In the genomic region with DNA sequence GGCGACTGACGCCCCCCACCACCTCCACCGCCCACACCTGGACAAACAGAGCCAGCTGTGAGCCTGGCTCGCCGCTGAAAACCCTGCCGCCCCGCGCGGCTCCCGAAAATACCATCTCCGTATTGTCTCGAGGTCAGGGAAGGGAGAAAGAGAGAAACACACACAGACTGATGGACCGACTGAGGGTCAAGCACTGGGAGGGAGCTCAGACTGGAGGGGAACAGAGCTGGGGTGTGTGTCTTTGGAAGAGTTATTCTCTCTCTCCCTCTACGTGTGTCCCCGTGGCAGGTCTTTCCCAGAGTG, we compare ENCODE assay signal across 10 cellular contexts. TPM values are rescaled to one million over a fixed set of nuclear protein-coding genes. Genes with fewer than 3 reads are reported as not detected.
DNase-seq lines count a peak whose midpoint lies in the region; ATAC-seq and TF ChIP-seq lines count a peak whose summit lies in the region.
"Had no signal": no experiment of that assay in that cellular context is flagged by ENCODE, and none has a peak within 500 bp of the region (broad histone marks: within the 10 kb centered on the region; RNA-seq: fewer than 3 reads in every experiment).

No MANE protein-coding gene starts in this region.

- POLR2A ChIA-PET in AG04449 (lab: Yijun Ruan, JAX), result no interaction called here
- POLR2A ChIA-PET in PC-3 (lab: Charles Lee; ENCODE audit: unreplicated experiment), result no interaction called here

- peaks cover 8% of the 10 kb centered on the region for H3K36me3 Mint-ChIP-seq in activated T-helper 1 cell treated with anti-CD3 and anti-CD28 coated beads, Interleukin-12 subunit alpha, Interleukin-12 subunit beta, Interleukin-2, Interleukin-4 antibody, amounts not matched to agents 30 ng/mL and 10 ng/mL and 1 ng/mL, durations not matched to agents 14 hours and 24 hours and 36 hours (ENCODE audit: low read depth)
- H3K36me3 Mint-ChIP-seq in activated T-helper 2 cell treated with anti-CD3 and anti-CD28 coated beads, Interferon-gamma antibody, Interleukin-2, Interleukin-4, amounts not matched to agents 10 μg/mL and 5 μg/mL and 100 μg/mL, durations not matched to agents 14 hours and 24 hours and 36 hours (ENCODE audit: low read depth), result peaks cover 6% of the 10 kb centered on the region

- H3K9me2 ChIP-seq in PC-3 (replicated peaks; ENCODE audit: low read length), result no peaks in the 10 kb centered on the region

- H3K27ac ChIP-seq in iPS-20b (ENCODE audit: low read length) (no peak overlapping the region), PC-3 (ENCODE audit: low read length) (no peak overlapping the region)

- H3K9me3 Mint-ChIP-seq in activated T-helper 1 cell treated with anti-CD3 and anti-CD28 coated beads, Interleukin-12 subunit alpha, Interleukin-12 subunit beta, Interleukin-2, Interleukin-4 antibody, amounts not matched to agents 30 ng/mL and 10 ng/mL and 1 ng/mL, durations not matched to agents 14 hours and 24 hours and 36 hours, result no peaks in the 10 kb centered on the region
- H3K9me3 Mint-ChIP-seq in activated T-helper 2 cell treated with anti-CD3 and anti-CD28 coated beads, Interferon-gamma antibody, Interleukin-2, Interleukin-4, amounts not matched to agents 10 μg/mL and 5 μg/mL and 100 μg/mL, durations not matched to agents 14 hours and 24 hours and 36 hours, result no peaks in the 10 kb centered on the region

- TF ChIP-seq CTCF in AG04449 (IDR thresholded peaks at IDR 0.05; ENCODE audit: insufficient read depth, low read length, missing control alignments) (no peak), GM10266 (IDR thresholded peaks at IDR 0.05; ENCODE audit: control insufficient read depth, insufficient read depth, low read depth, missing control alignments) (no peak), PC-3 (conservative IDR thresholded peaks at IDR 0.05; ENCODE audit: low read depth, low read length) (no peak)

- H3K4me1 Mint-ChIP-seq in activated T-helper 1 cell treated with anti-CD3 and anti-CD28 coated beads, Interleukin-12 subunit alpha, Interleukin-12 subunit beta, Interleukin-2, Interleukin-4 antibody, amounts not matched to agents 30 ng/mL and 10 ng/mL and 1 ng/mL, durations not matched to agents 14 hours and 24 hours and 36 hours (ENCODE audit: low read depth), result peaks cover 65% of the 10 kb centered on the region
- H3K4me1 Mint-ChIP-seq in activated T-helper 2 cell treated with anti-CD3 and anti-CD28 coated beads, Interferon-gamma antibody, Interleukin-2, Interleukin-4, amounts not matched to agents 10 μg/mL and 5 μg/mL and 100 μg/mL, durations not matched to agents 14 hours and 24 hours and 36 hours (ENCODE audit: low read depth), result peaks cover 42% of the 10 kb centered on the region

- peaks cover 80% of the 10 kb centered on the region for H3K27me3 Mint-ChIP-seq in activated T-helper 1 cell treated with anti-CD3 and anti-CD28 coated beads, Interleukin-12 subunit alpha, Interleukin-12 subunit beta, Interleukin-2, Interleukin-4 antibody, amounts not matched to agents 30 ng/mL and 10 ng/mL and 1 ng/mL, durations not matched to agents 14 hours and 24 hours and 36 hours (ENCODE audit: insufficient read depth)
- peaks cover 82% of the 10 kb centered on the region for H3K27me3 Mint-ChIP-seq in activated T-helper 2 cell treated with anti-CD3 and anti-CD28 coated beads, Interferon-gamma antibody, Interleukin-2, Interleukin-4, amounts not matched to agents 10 μg/mL and 5 μg/mL and 100 μg/mL, durations not matched to agents 14 hours and 24 hours and 36 hours (ENCODE audit: low read depth)

- H3K27me3 ChIP-seq in iPS-20b (ENCODE audit: insufficient read depth, low read length), result peaks cover 100% of the 10 kb centered on the region
- no peaks in the 10 kb centered on the region for H3K27me3 ChIP-seq in PC-3 (ENCODE audit: low read length)

- no peak overlapping the region for H2AFZ ChIP-seq in PC-3 (ENCODE audit: low read length)

- no peak for ATAC-seq in PC-3

- no peak overlapping the region for H3K4me2 ChIP-seq in PC-3 (ENCODE audit: low read length)

- peak overlapping the region; percentile 33 for H3K27ac Mint-ChIP-seq in activated T-helper 1 cell treated with anti-CD3 and anti-CD28 coated beads, Interleukin-12 subunit alpha, Interleukin-12 subunit beta, Interleukin-2, Interleukin-4 antibody, amounts not matched to agents 30 ng/mL and 10 ng/mL and 1 ng/mL, durations not matched to agents 14 hours and 24 hours and 36 hours
- H3K27ac Mint-ChIP-seq in activated T-helper 2 cell treated with anti-CD3 and anti-CD28 coated beads, Interferon-gamma antibody, Interleukin-2, Interleukin-4, amounts not matched to agents 10 μg/mL and 5 μg/mL and 100 μg/mL, durations not matched to agents 14 hours and 24 hours and 36 hours, result no peak overlapping the region

- intact Hi-C loops in activated T-helper 1 cell treated with anti-CD3 and anti-CD28 coated beads, Interleukin-12 subunit alpha, Interleukin-12 subunit beta, Interleukin-2, Interleukin-4 antibody, amounts not matched to agents 30 ng/mL and 10 ng/mL and 1 ng/mL, durations not matched to agents 14 hours and 24 hours and 36 hours (cut with micrococcal nuclease), result loop anchor here (10.0 kb wide), 1 partner anchor 531 kb away; no protein-coding TSS in a partner anchor
- intact Hi-C loops in activated T-helper 2 cell treated with anti-CD3 and anti-CD28 coated beads, Interferon-gamma antibody, Interleukin-2, Interleukin-4, amounts not matched to agents 10 μg/mL and 5 μg/mL and 100 μg/mL, durations not matched to agents 14 hours and 24 hours and 36 hours (cut with micrococcal nuclease), result no loop called here
- intact Hi-C loops in PC-3 (cut with micrococcal nuclease), result no loop called here

- peaks cover 29% of the 10 kb centered on the region for H3K4me1 ChIP-seq in iPS-20b (ENCODE audit: insufficient read depth, low read length)
- H3K4me1 ChIP-seq in PC-3 (ENCODE audit: insufficient read depth, low read length), result peaks cover 16% of the 10 kb centered on the region

- no TSS peak for BruUV-seq in PC-3 (replicated peaks; lab: Mats Ljungman, UMichigan)

- H3F3A ChIP-seq in PC-3 (ENCODE audit: low read length, unreplicated experiment), result no peaks in the 10 kb centered on the region

- H3K36me3 ChIP-seq in iPS-20b (ENCODE audit: insufficient read depth, low read depth, low read length) (no peaks in the 10 kb centered on the region), PC-3 (ENCODE audit: low read depth, low read length) (no peaks in the 10 kb centered on the region)

- no peak overlapping the region for H3K4me3 Mint-ChIP-seq in activated T-helper 1 cell treated with anti-CD3 and anti-CD28 coated beads, Interleukin-12 subunit alpha, Interleukin-12 subunit beta, Interleukin-2, Interleukin-4 antibody, amounts not matched to agents 30 ng/mL and 10 ng/mL and 1 ng/mL, durations not matched to agents 14 hours and 24 hours and 36 hours
- H3K4me3 Mint-ChIP-seq in activated T-helper 2 cell treated with anti-CD3 and anti-CD28 coated beads, Interferon-gamma antibody, Interleukin-2, Interleukin-4, amounts not matched to agents 10 μg/mL and 5 μg/mL and 100 μg/mL, durations not matched to agents 14 hours and 24 hours and 36 hours (ENCODE audit: low read depth), result no peak overlapping the region

- H3K9me3 ChIP-seq in iPS-20b (ENCODE audit: insufficient read depth, low read depth, low read length) (no peaks in the 10 kb centered on the region), PC-3 (ENCODE audit: low read length) (no peaks in the 10 kb centered on the region)

- CTCF ChIA-PET in AG04449 (lab: Yijun Ruan, JAX), result interaction anchor here (1.6 kb wide), 1 partner anchor 28 kb away, joined by 6 read pairs; no protein-coding TSS in a partner anchor
- CTCF ChIA-PET in PC-3 (lab: Charles Lee), result no interaction called here

- no peak for DNase-seq in AG04449 (ENCODE audit: low read depth, low spot score)
- DNase-seq in GM10266 (ENCODE audit: extremely low spot score), result peak; percentile 28
- no peak for DNase-seq in activated T-helper 1 cell treated with anti-CD3 and anti-CD28 coated beads, Interleukin-12 subunit alpha, Interleukin-12 subunit beta, Interleukin-2, Interleukin-4 antibody, amounts not matched to agents 30 ng/mL and 10 ng/mL and 1 ng/mL, durations not matched to agents 14 hours and 24 hours and 36 hours (ENCODE audit: low spot score)
- no peak for DNase-seq in NCI-H1417 treated with DMSO at 0.1 percent for 48 hours (lab: John Stamatoyannopoulos, UW)
- no peak for DNase-seq in activated T-helper 2 cell treated with anti-CD3 and anti-CD28 coated beads, Interferon-gamma antibody, Interleukin-2, Interleukin-4, amounts not matched to agents 10 μg/mL and 5 μg/mL and 100 μg/mL, durations not matched to agents 14 hours and 24 hours and 36 hours (ENCODE audit: low spot score)
- no peak for DNase-seq in NOMO-1 treated with dmso at 0.1 percent for 144 hours (lab: John Stamatoyannopoulos, UW; ENCODE audit: unreplicated experiment)
- no peak for DNase-seq in PC-3
- DNase-seq: DMS153 had no signal

- no peak overlapping the region for H3K9ac ChIP-seq in iPS-20b (ENCODE audit: low read depth, low read length)
- H3K9ac ChIP-seq in PC-3 (ENCODE audit: low read length), result no peak overlapping the region

- peaks cover 8% of the 10 kb centered on the region for H3K79me2 ChIP-seq in PC-3 (ENCODE audit: low read length)

- peak overlapping the region; percentile 25 for H3K4me3 ChIP-seq in AG04449 (ENCODE audit: low read depth, low read length)
- peak overlapping the region; percentile 52; the same call in 1 of the 2 replicates for H3K4me3 ChIP-seq in iPS-20b (ENCODE audit: low read length)
- no peak overlapping the region for H3K4me3 ChIP-seq in PC-3 (ENCODE audit: low read length)

- no peaks in the 10 kb centered on the region for H4K20me1 ChIP-seq in PC-3 (ENCODE audit: low read length)

RNA-seq across cellular contexts. Expression of gene SIX1, which starts 4.1 kb away (rescaled TPM):
- total RNA-seq in activated T-helper 1 cell treated with anti-CD3 and anti-CD28 coated beads, Interleukin-12 subunit alpha, Interleukin-12 subunit beta, Interleukin-2, Interleukin-4 antibody, amounts not matched to agents 30 ng/mL and 10 ng/mL and 1 ng/mL, durations not matched to agents 14 hours and 24 hours and 36 hours, result 0.39 and 0.41 TPM in 2 replicates
- total RNA-seq in activated T-helper 2 cell treated with anti-CD3 and anti-CD28 coated beads, Interferon-gamma antibody, Interleukin-2, Interleukin-4, amounts not matched to agents 10 μg/mL and 5 μg/mL and 100 μg/mL, durations not matched to agents 14 hours and 24 hours and 36 hours, result 0.30 and 0.48 TPM in 2 replicates
- 16.5 and 18.2 TPM in 2 replicates for total RNA-seq in PC-3 (2014; rRNA removed)
- total RNA-seq: liver had no signal

Comparison
In these comparisons a context has a peak if more than half of its experiments do, and no peak if none do; other contexts are left out.
1. RNA of gene SIX1, which starts 4.1 kb away (total RNA-seq): 16.5 to 18.2 TPM in PC-3; 0.30 to 0.48 TPM in activated T-helper 2 cell treated with anti-CD3 and anti-CD28 coated beads, Interferon-gamma antibody, Interleukin-2, Interleukin-4, amounts not matched to agents 10 μg/mL and 5 μg/mL and 100 μg/mL, durations not matched to agents 14 hours and 24 hours and 36 hours and 0.39 to 0.41 TPM in activated T-helper 1 cell treated with anti-CD3 and anti-CD28 coated beads, Interleukin-12 subunit alpha, Interleukin-12 subunit beta, Interleukin-2, Interleukin-4 antibody, amounts not matched to agents 30 ng/mL and 10 ng/mL and 1 ng/mL, durations not matched to agents 14 hours and 24 hours and 36 hours; every median in the first group is over 10 times any median in the second.